1 cellular context compared by ENCODE assay signal in the genomic region with DNA sequence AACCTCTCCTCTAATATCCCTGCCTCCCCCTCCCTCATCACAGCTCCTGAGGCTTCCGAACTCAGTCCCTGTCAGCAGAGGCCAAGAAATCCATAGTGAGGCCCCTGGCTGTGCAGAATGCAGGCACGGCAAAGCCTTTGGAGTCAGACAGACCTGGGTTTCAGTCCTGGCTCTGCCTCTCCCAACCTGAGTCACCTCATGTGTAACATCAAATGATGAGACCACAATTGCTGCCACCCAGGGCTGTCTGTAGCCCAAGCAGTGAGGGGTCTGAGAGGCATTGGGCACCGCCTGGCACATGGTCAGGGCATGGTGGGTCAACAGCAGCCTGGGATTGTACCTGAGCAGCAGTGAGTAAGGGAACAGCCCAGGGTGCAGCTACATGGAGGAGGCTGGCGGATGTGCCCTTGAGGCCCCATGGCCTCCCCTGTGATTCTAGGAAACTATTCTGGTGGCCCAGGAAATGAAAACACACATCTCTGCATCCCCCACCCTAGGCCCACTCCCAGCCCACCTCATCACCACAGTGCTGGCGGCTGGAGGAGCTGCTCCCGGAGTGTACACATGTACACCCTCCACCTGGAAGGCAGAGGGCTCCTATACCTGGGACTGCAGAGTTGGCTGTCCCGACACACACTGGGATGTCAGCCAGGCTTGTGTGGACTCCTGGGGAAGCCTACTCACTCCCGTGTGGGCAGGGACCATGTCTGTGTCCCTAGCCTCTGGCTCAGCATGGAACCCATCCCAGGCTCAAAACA.
TF ChIP-seq lines count a peak whose summit lies in the region.

No MANE protein-coding gene starts in this region.

TF ChIP-seq in H1, 55 proteins besides CTCF, POLR2A, EP300 and RAD21:
- TF ChIP-seq, protein P1, sequence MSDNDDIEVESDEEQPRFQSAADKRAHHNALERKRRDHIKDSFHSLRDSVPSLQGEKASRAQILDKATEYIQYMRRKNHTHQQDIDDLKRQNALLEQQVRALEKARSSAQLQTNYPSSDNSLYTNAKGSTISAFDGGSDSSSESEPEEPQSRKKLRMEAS (IDR thresholded peaks at IDR 0.05): no peak
- TF ChIP-seq TAF7 (optimal IDR thresholded peaks at IDR 0.05; ENCODE audit: borderline replicate concordance, low read depth, low read length): no peak
TF ChIP-seq in H1: peak in this region for 0.
